Comparison of ENCODE assay signal across 8 cellular contexts in the genomic region with DNA sequence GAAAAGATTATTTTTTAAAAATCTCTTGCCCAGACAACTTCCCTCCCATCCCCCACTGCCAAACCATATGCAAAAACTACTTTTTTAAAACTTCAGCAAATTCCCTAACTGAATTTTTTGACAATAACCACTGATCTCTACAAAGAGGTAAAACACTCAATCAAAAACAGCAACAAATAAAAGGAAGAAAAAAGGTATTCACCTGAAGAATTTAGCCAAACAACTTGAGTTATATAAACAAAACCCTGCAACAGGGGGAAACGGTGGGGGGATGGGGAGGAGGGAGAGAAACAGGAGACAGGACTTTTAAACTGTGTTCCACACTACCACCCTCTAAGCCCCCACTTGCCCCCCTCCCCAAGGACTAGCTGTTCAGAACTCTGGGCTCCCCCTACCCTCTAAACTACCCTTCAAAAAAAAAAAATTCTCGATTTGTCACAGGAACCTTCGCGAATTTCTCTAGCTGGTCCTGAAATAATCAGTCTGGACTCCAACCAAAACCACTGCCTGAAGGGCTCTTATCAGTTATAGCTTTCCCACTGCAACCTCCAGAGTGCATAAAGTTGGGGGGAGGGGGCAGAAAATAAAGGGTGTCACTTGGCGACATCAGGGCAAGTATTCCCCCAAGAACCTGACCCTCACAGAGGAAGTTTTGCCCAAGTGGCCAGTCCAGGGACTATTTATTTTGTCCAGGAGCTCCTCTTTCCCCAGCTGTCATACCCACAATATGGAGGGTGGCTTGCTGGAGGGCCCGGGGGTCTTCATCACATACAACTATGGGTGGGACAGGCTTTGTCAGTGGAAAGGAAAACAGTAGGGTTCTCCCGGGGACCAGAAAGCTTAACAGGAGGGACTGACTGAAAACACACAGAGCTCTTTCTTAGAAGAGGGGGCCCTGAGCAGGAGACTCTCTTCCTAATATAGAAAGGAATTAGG. TPM values are rescaled to one million over a fixed set of nuclear protein-coding genes. Genes with fewer than 3 reads are reported as not detected.
A peak's percentile ranks its signal among the peaks of the same experiment; 100 is the strongest.
DNase-seq lines count a peak whose midpoint lies in the region; ATAC-seq, FAIRE-seq and TF ChIP-seq lines count a peak whose summit lies in the region.

No MANE protein-coding gene starts in this region.

- H3K9me3 Mint-ChIP-seq in Caco-2 (ENCODE audit: unreplicated experiment): no peaks in the 10 kb centered on the region

- BruUV-seq in Caco-2 (replicated peaks; lab: Mats Ljungman, UMichigan): no TSS peak
- TSS peak; percentile 45 for BruUV-seq in K562 (replicated peaks; lab: Mats Ljungman, UMichigan)

- intact Hi-C loops in Caco-2 (cut with micrococcal nuclease; ENCODE audit: unreplicated experiment): no loop called here
- intact Hi-C loops in K562 (cut with micrococcal nuclease): loop anchor here (2.0 to 5.0 kb wide), 3 partner anchors 71 to 121 kb away; no protein-coding TSS in a partner anchor
- intact Hi-C loops in left colon (cut with DNase I, micrococcal nuclease): no loop called here

- H3K36me3 ChIP-seq in Caco-2 (ENCODE audit: control insufficient read depth, insufficient read depth, low read length): no peaks in the 10 kb centered on the region
- H3K36me3 ChIP-seq in Karpas-422 (ENCODE audit: insufficient read depth, low read length): peaks cover 14% of the 10 kb centered on the region
- H3K36me3 ChIP-seq in K562 (ENCODE audit: control insufficient read depth, insufficient read depth, low read length): no peaks in the 10 kb centered on the region
- H3K36me3 ChIP-seq in thoracic aorta: no peaks in the 10 kb centered on the region

- DNase-seq in Caco-2: no peak
- no peak for DNase-seq in Karpas-422
- peak; percentile 42 to 76 (median 52) for DNase-seq in K562 (ENCODE audit: extremely low read depth in 1 of 4, low spot score in 3 of 4)
- DNase-seq in left colon: peak; percentile 38 to 49
- DNase-seq in thoracic aorta (ENCODE audit: low spot score): no peak
- no peak for DNase-seq in occipital lobe (lab: John Stamatoyannopoulos, UW)
- DNase-seq in HuH-7 (ENCODE audit: low spot score): no peak
- no peak for DNase-seq in H54 (ENCODE audit: insufficient read length, low spot score)

- H3K4me3 Mint-ChIP-seq in Caco-2 (ENCODE audit: unreplicated experiment): no peak overlapping the region

- peak overlapping the region; percentile 88 for H3K4me2 ChIP-seq in Karpas-422 (ENCODE audit: low read depth, low read length, poor library complexity, severe bottlenecking)
- H3K4me2 ChIP-seq in K562 (ENCODE audit: insufficient read depth, low read length): peak overlapping the region; percentile 87

- TF ChIP-seq POLR2A in K562 (conservative IDR thresholded peaks at IDR 0.05) (no peak), H54 (IDR thresholded peaks at IDR 0.05; ENCODE audit: low read depth, low read length) (no peak)

- ATAC-seq in K562 (peak; percentile 10), left colon (no peak), thoracic aorta (ENCODE audit: insufficient number of reproducible peaks, low FRiP score, low read depth) (no peak)

- peak; percentile 62 for TF ChIP-seq EP300 in K562 (IDR thresholded peaks at IDR 0.05; ENCODE audit: low read length)

- H3K9me3 ChIP-seq in Caco-2: no peaks in the 10 kb centered on the region
- no peaks in the 10 kb centered on the region for H3K9me3 ChIP-seq in Karpas-422 (ENCODE audit: low read length)
- H3K9me3 ChIP-seq in K562 (replicated peaks; ENCODE audit: control insufficient read depth, insufficient read depth, low read depth, low read length): no peaks in the 10 kb centered on the region
- no peaks in the 10 kb centered on the region for H3K9me3 ChIP-seq in thoracic aorta

- POLR2A ChIA-PET in Caco-2 (lab: Charles Lee): interaction anchor here (0.6 to 1.0 kb wide), 4 partner anchors 19 to 730 kb away, joined by 3 to 5 read pairs (median 3); no protein-coding TSS in a partner anchor
- POLR2A ChIA-PET in K562 (lab: Yijun Ruan, JAX): interaction anchor here (0.6 to 2.3 kb wide), 19 partner anchors 8 to 1120 kb away, joined by 3 to 7 read pairs (median 4); no protein-coding TSS in a partner anchor

- H3K27ac ChIP-seq in Karpas-422 (ENCODE audit: low read length): peak overlapping the region; percentile 89
- peak overlapping the region; percentile 74; the same call in 2 of the 3 replicates for H3K27ac ChIP-seq in K562 (ENCODE audit: extremely low read depth, low read depth, low read length)
- H3K27ac ChIP-seq in thoracic aorta: peak overlapping the region; percentile 94 to 98

- H3K9me1 ChIP-seq in K562 (ENCODE audit: control insufficient read depth, insufficient read depth, low read length): no peaks in the 10 kb centered on the region

- in situ Hi-C loops in K562 (cut with MboI): no loop called here

- CTCF ChIA-PET in Caco-2 (lab: Charles Lee): interaction anchor here (0.5 to 1.3 kb wide), 5 partner anchors 60 to 807 kb away, joined by 3 to 6 read pairs (median 3); no protein-coding TSS in a partner anchor
- CTCF ChIA-PET in K562 (lab: Yijun Ruan, JAX; ENCODE audit: low intra/inter-chr PET ratio): no interaction called here

- H3K36me3 Mint-ChIP-seq in Caco-2 (ENCODE audit: insufficient read depth, unreplicated experiment): peaks cover 14% of the 10 kb centered on the region

- no peaks in the 10 kb centered on the region for H3K9me2 ChIP-seq in Karpas-422 (replicated peaks; ENCODE audit: insufficient read depth, low read length)

- 0 out of 2 replicates have a peak overlapping the region, but pooled peaks have one; percentile 21 for H2AFZ ChIP-seq in Karpas-422 (ENCODE audit: low read length)
- H2AFZ ChIP-seq in K562 (ENCODE audit: low read depth, low read length): peak overlapping the region; percentile 84

- H3K4me3 ChIP-seq in Caco-2 (ENCODE audit: low read depth, low read length): peak overlapping the region; percentile 80
- H3K4me3 ChIP-seq in Karpas-422 (ENCODE audit: low read length): peak overlapping the region; percentile 92
- H3K4me3 ChIP-seq in K562: peak overlapping the region; percentile 69
- H3K4me3 ChIP-seq in thoracic aorta: peak overlapping the region; percentile 89

- TF ChIP-seq RAD21 in K562 (CRISPR knock-in tag; conservative IDR thresholded peaks at IDR 0.05 in 1 of 2, IDR thresholded peaks at IDR 0.05 in 1 of 2): no peak

- peak overlapping the region; percentile 93 for H3K27ac Mint-ChIP-seq in Caco-2 (ENCODE audit: unreplicated experiment)

- H4K20me1 ChIP-seq in Karpas-422 (ENCODE audit: insufficient read depth, low read depth, low read length): no peaks in the 10 kb centered on the region
- H4K20me1 ChIP-seq in K562 (replicated peaks; ENCODE audit: control insufficient read depth, insufficient read depth, low read length): peaks cover 4% of the 10 kb centered on the region; the same call in 1 of the 2 replicates

- H3K9ac ChIP-seq in Karpas-422 (ENCODE audit: low read length) (peak overlapping the region; percentile 87), K562 (ENCODE audit: insufficient read depth in 1 of 2, low read depth in 2 of 2, low read length in 2 of 2) (peak overlapping the region; percentile 78 to 96; a peak in 3 of 4 replicates)

- no peaks in the 10 kb centered on the region for H3K27me3 ChIP-seq in Caco-2 (replicated peaks; ENCODE audit: control insufficient read depth, insufficient read depth, low read length)
- no peaks in the 10 kb centered on the region for H3K27me3 ChIP-seq in Karpas-422 (ENCODE audit: low read length)
- no peaks in the 10 kb centered on the region for H3K27me3 ChIP-seq in K562 (ENCODE audit: control insufficient read depth in 2 of 2, insufficient read depth in 2 of 2, low read length in 2 of 2)
- no peaks in the 10 kb centered on the region for H3K27me3 ChIP-seq in thoracic aorta (replicated peaks; ENCODE audit: insufficient read depth)

- H3K4me1 ChIP-seq in Caco-2 (peaks cover 27% of the 10 kb centered on the region), Karpas-422 (ENCODE audit: low read length) (peaks cover 43% of the 10 kb centered on the region), K562 (replicated peaks in 1 of 2; ENCODE audit: control insufficient read depth in 2 of 2, insufficient read depth in 2 of 2, low read length in 2 of 2) (peaks cover 46 to 57% of the 10 kb centered on the region in 2 experiments), thoracic aorta (ENCODE audit: control insufficient read depth in 1 of 2, low read depth in 2 of 2) (peaks cover 24 to 37% of the 10 kb centered on the region in 2 donors)

- peaks cover 8% of the 10 kb centered on the region for H3K4me1 Mint-ChIP-seq in Caco-2 (ENCODE audit: low read depth, unreplicated experiment)

- TF ChIP-seq CTCF in Caco-2 (IDR thresholded peaks at IDR 0.05; ENCODE audit: insufficient read depth in 1 of 2, low read depth in 1 of 2, low read length in 1 of 2, severe bottlenecking in 1 of 2, unreplicated experiment in 1 of 2) (no peak), K562 (IDR thresholded peaks at IDR 0.05 in 2 of 3, conservative IDR thresholded peaks at IDR 0.05 in 1 of 3; ENCODE audit: insufficient read depth in 2 of 3, low read depth in 1 of 3, low read length in 3 of 3) (peak in 1 of 3 experiments; percentile 17; a peak in 1 of 6 replicates), thoracic aorta (IDR thresholded peaks at IDR 0.05) (no peak)

- FAIRE-seq in K562 (lab: Jason Lieb, UNC): peak; percentile 57
- no peak for FAIRE-seq in H54 (lab: Jason Lieb, UNC)

- 4% methylated on average over 7 of the region's 7 CpGs for WGBS in K562 (ENCODE audit: insufficient coverage, low coverage, missing lambda C conversion rate)

- H3K27me3 Mint-ChIP-seq in Caco-2 (ENCODE audit: insufficient read depth, unreplicated experiment): no peaks in the 10 kb centered on the region

- H3K79me2 ChIP-seq in Karpas-422 (ENCODE audit: low read length) (peaks cover 61% of the 10 kb centered on the region), K562 (ENCODE audit: control insufficient read depth, insufficient read depth, low read length) (peaks cover 21% of the 10 kb centered on the region)

RNA-seq across cellular contexts. Expression of a gene that starts 1.4 kb away (rescaled TPM):
- total RNA-seq in Caco-2 (2022) (35.7 and 43.2 TPM in 2 replicates), K562 (2014; rRNA removed) (11.2 and 13.1 TPM in 2 replicates), K562 (2014; rRNA removed; fragmentation: Illumina TruSeq; extraction: Trizol) (15.6 and 16.5 TPM in 2 replicates), K562 (2015; rRNA removed; fragmentation: Illumina TruSeq; extraction: Trizol) (10.3 and 13.3 TPM in 2 replicates), K562 (2021) (16.0 and 17.4 TPM in 2 replicates), left colon (10 to 100 TPM; 32.2 to 49.1 TPM), thoracic aorta (100 to 1,000 TPM; 136 to 158 TPM), occipital lobe (85.2 TPM)
- 34.7 and 37.3 TPM in 2 replicates for total RNA-seq in Karpas-422 (2014; rRNA removed; shearing (Covaris generic); ENCODE audit: low replicate concordance)
- total RNA-seq in K562 (2011; cell fraction: chromatin; rRNA removed; ENCODE audit: low replicate concordance): 23.3 and 70.3 TPM in 2 replicates
- 13.7 and 16.4 TPM in 2 replicates for total RNA-seq in K562 (2011; cell fraction: nucleolus; rRNA removed)
- 40.1 and 56.7 TPM in 2 replicates for total RNA-seq in K562 (2011; cell fraction: nucleoplasm; rRNA removed)
- polyA plus RNA-seq in K562 (2011; rRNA removed) (29.9 and 33.0 TPM in 2 replicates), K562 (2014; fragmentation: Illumina TruSeq; extraction: Trizol) (16.1 and 28.2 TPM in 2 replicates), K562 (2014; fragmentation: Nextera tagmentation; extraction: Ambion mirVana) (1 to 10 TPM; 6.3 to 6.9 TPM), K562 (2014; rRNA removed) (12.3 and 13.3 TPM in 2 replicates)
- 6.9 and 18.2 TPM in 2 replicates for polyA plus RNA-seq in K562 (2011; cell fraction: cytosol; rRNA removed)
- 16.9 and 27.8 TPM in 2 replicates for polyA plus RNA-seq in K562 (2011; cell fraction: nucleus; rRNA removed)
- 17.7 and 29.7 TPM in 2 replicates for polyA plus RNA-seq in K562 (2012)
- 20.2 and 30.7 TPM in 2 replicates for polyA minus RNA-seq in K562 (2011; rRNA and poly(A)+ RNA removed)
- polyA minus RNA-seq in K562 (2011; cell fraction: cytosol; rRNA and poly(A)+ RNA removed): 13.4 and 13.8 TPM in 2 replicates
- polyA minus RNA-seq in K562 (2011; cell fraction: nucleus; rRNA and poly(A)+ RNA removed): 7.0 and 16.1 TPM in 2 replicates

Comparison
In these comparisons a context has a peak if more than half of its experiments do, and no peak if none do; other contexts are left out.
1. DNase-seq: peak in K562 (4 of 4) and left colon (2 of 2); none in Caco-2 (0 of 2), Karpas-422 (single experiment), thoracic aorta (single experiment), occipital lobe (single experiment), HuH-7 (single experiment) and H54 (single experiment).
2. Peak in every context shown above with its lines, with median percentiles within 50 percentile points of each other: H3K4me3 ChIP-seq and H3K27ac ChIP-seq.